8 cellular contexts compared by ENCODE assay signal in genomic region chr6:70667711-70668498, GRCh38. TPM values are rescaled to one million over a fixed set of nuclear protein-coding genes. Genes with fewer than 3 reads are reported as not detected.
DNase-seq lines count a peak whose midpoint lies in the region; ATAC-seq and TF ChIP-seq lines count a peak whose summit lies in the region.

Gene SMAP1 (plus strand): TSS chr6:70667883. CDS start chr6:70668024, 141 bp downstream.

- peak within 1 kb of the TSS; percentile 76 to 95 (median 83) for H3K27ac Mint-ChIP-seq in IgD-negative memory B cell
- H3K27ac Mint-ChIP-seq in activated T-cell treated with anti-CD3 and anti-CD28 coated beads, Interleukin-2, amount 50 U/mL, for 24 hours, result peak within 1 kb of the TSS; percentile 91

- 0 out of 2 replicates have a peak within 1 kb of the TSS, but pooled peaks have one; percentile 14 for H3K27ac ChIP-seq in PC-3 (ENCODE audit: low read length)

- H3F3A ChIP-seq in PC-3 (ENCODE audit: low read length, unreplicated experiment), result no peaks in the 10 kb centered on the region

- POLR2A ChIA-PET in PC-3 (lab: Charles Lee; ENCODE audit: unreplicated experiment), result interaction anchor here (0.5 to 0.7 kb wide), 4 partner anchors 11 to 42 kb away, joined by 3 to 4 read pairs (median 3); no protein-coding TSS in a partner anchor

- peak within 1 kb of the TSS; percentile 98 for H2AFZ ChIP-seq in PC-3 (ENCODE audit: low read length)

- no peaks in the 10 kb centered on the region for H3K27me3 Mint-ChIP-seq in IgD-negative memory B cell
- no peaks in the 10 kb centered on the region for H3K27me3 Mint-ChIP-seq in activated T-cell treated with anti-CD3 and anti-CD28 coated beads, Interleukin-2, amount 50 U/mL, for 24 hours

- BruUV-seq in PC-3 (replicated peaks; lab: Mats Ljungman, UMichigan), result no TSS peak

- intact Hi-C loops in PC-3 (cut with micrococcal nuclease), result loop anchor here (5.0 kb wide), 2 partner anchors 101 to 121 kb away; partner anchors contain the start of gene SDHAF4

- H3K36me3 Mint-ChIP-seq in IgD-negative memory B cell, result no peaks in the 10 kb centered on the region
- H3K36me3 Mint-ChIP-seq in activated T-cell treated with anti-CD3 and anti-CD28 coated beads, Interleukin-2, amount 50 U/mL, for 24 hours (ENCODE audit: low read depth), result peaks cover 2% of the 10 kb centered on the region

- H3K9me3 ChIP-seq in PC-3 (ENCODE audit: low read length) (no peaks in the 10 kb centered on the region), mucosa of stomach (ENCODE audit: control insufficient read depth, low read length) (no peaks in the 10 kb centered on the region)

- H3K9ac ChIP-seq in PC-3 (ENCODE audit: low read length) (peak within 1 kb of the TSS; percentile 62), mucosa of stomach (ENCODE audit: low read length) (peak within 1 kb of the TSS; percentile 79)

- peak; percentile 91 for ATAC-seq in GM21576 (IDR thresholded peaks at IDR 0.05; ENCODE audit: unreplicated experiment)
- peak; percentile 93 for ATAC-seq in PC-3

- 0 out of 2 replicates have a peak, but pooled peaks cover 3% of the 10 kb centered on the region for H4K20me1 ChIP-seq in PC-3 (ENCODE audit: low read length)

- H3K27me3 ChIP-seq in PC-3 (ENCODE audit: low read length) (no peaks in the 10 kb centered on the region), mucosa of stomach (ENCODE audit: control insufficient read depth, insufficient read depth, low read length) (no peaks in the 10 kb centered on the region)

- peak; percentile 73 for TF ChIP-seq POLR2A in erythroblast (IDR thresholded peaks at IDR 0.05; ENCODE audit: low read length)

- DNase-seq in DMS53 (lab: John Stamatoyannopoulos, UW) (peak; percentile 99), PC-3 (peak; percentile 86), erythroblast (lab: John Stamatoyannopoulos, UW) (peak; percentile 91 to 94)
- peak; percentile 96 for DNase-seq in activated T-cell treated with anti-CD3 and anti-CD28 coated beads, Interleukin-2, amount 50 U/mL, for 24 hours
- DNase-seq in stimulated activated CD8-positive, alpha-beta memory T cell treated with anti-CD3 and anti-CD28 coated beads, Interleukin-4, amount 100 ng/mL, for 48 hours, result peak; percentile 96

- CTCF ChIA-PET in PC-3 (lab: Charles Lee), result no interaction called here

- H3K9me3 Mint-ChIP-seq in IgD-negative memory B cell, result peaks cover 0 to 5% (median 0%) of the 10 kb centered on the region in 3 donors
- H3K9me3 Mint-ChIP-seq in activated T-cell treated with anti-CD3 and anti-CD28 coated beads, Interleukin-2, amount 50 U/mL, for 24 hours, result no peaks in the 10 kb centered on the region

- peaks cover 17% of the 10 kb centered on the region; the same call in 1 of the 2 replicates for H3K4me1 ChIP-seq in PC-3 (ENCODE audit: insufficient read depth, low read length)
- peaks cover 12% of the 10 kb centered on the region for H3K4me1 ChIP-seq in mucosa of stomach (ENCODE audit: control insufficient read depth, insufficient read depth, low read length)

- peak within 1 kb of the TSS; percentile 91 for H3K4me2 ChIP-seq in PC-3 (ENCODE audit: low read length)

- H3K4me1 Mint-ChIP-seq in IgD-negative memory B cell, result peaks cover 21 to 35% (median 28%) of the 10 kb centered on the region in 3 donors
- peaks cover 56% of the 10 kb centered on the region for H3K4me1 Mint-ChIP-seq in activated T-cell treated with anti-CD3 and anti-CD28 coated beads, Interleukin-2, amount 50 U/mL, for 24 hours (ENCODE audit: low read depth)

- no peak for TF ChIP-seq CTCF in PC-3 (conservative IDR thresholded peaks at IDR 0.05; ENCODE audit: low read depth, low read length)

- peak within 1 kb of the TSS; percentile 88 to 97 (median 92) for H3K4me3 Mint-ChIP-seq in IgD-negative memory B cell
- peak within 1 kb of the TSS; percentile 85 for H3K4me3 Mint-ChIP-seq in activated T-cell treated with anti-CD3 and anti-CD28 coated beads, Interleukin-2, amount 50 U/mL, for 24 hours

- H3K36me3 ChIP-seq in PC-3 (ENCODE audit: low read depth, low read length) (no peaks in the 10 kb centered on the region), mucosa of stomach (ENCODE audit: control insufficient read depth, insufficient read depth, low read length) (no peaks in the 10 kb centered on the region)

- no peaks in the 10 kb centered on the region for H3K9me2 ChIP-seq in PC-3 (replicated peaks; ENCODE audit: low read length)

- H3K4me3 ChIP-seq in PC-3 (ENCODE audit: low read length) (peak within 1 kb of the TSS; percentile 77), mucosa of stomach (ENCODE audit: low read length) (peak within 1 kb of the TSS; percentile 72)

- peaks cover 49% of the 10 kb centered on the region for H3K79me2 ChIP-seq in PC-3 (ENCODE audit: low read length)

RNA-seq across cellular contexts. Expression of gene SMAP1, which starts in this region (rescaled TPM):
- polyA plus RNA-seq in IgD-negative memory B cell, result 18.2 TPM
- 14.9 and 15.7 TPM in 2 replicates for total RNA-seq in PC-3 (2014; rRNA removed)

Comparison
In these comparisons a context has a peak if more than half of its experiments do, and no peak if none do; other contexts are left out.
1. Peak in every context shown above with its lines: DNase-seq, ATAC-seq, H3K4me3 ChIP-seq and H3K27ac ChIP-seq.